In genomic region chr9:133739408-133740280, GRCh38 we compare ENCODE assay signal across 19 cellular contexts. TPM values are rescaled to one million over a fixed set of nuclear protein-coding genes. Genes with fewer than 3 reads are reported as not detected.
A peak's percentile ranks its signal among the peaks of the same experiment; 100 is the strongest.
DNase-seq lines count a peak whose midpoint lies in the region.
"Had no signal": no experiment of that assay in that cellular context is flagged by ENCODE, and none has a peak within 500 bp of the region (broad histone marks: within the 10 kb centered on the region; RNA-seq: fewer than 3 reads in every experiment).

No MANE protein-coding gene starts in this region.

- H4K20me1 ChIP-seq in BLaER1 = peaks cover 24% of the 10 kb centered on the region

- intact Hi-C loops in posterior vena cava (cut with DNase I) = no loop called here

- H3K4me1 ChIP-seq in BLaER1 = peaks cover 60% of the 10 kb centered on the region

- no peaks in the 10 kb centered on the region for H3K36me3 ChIP-seq in BLaER1
- H3K36me3 ChIP-seq: colonic mucosa, tibial nerve had no signal

- H3K9ac ChIP-seq in BLaER1 = no peak overlapping the region

- H3K9me3 ChIP-seq in BLaER1 = no peaks in the 10 kb centered on the region
- H3K9me3 ChIP-seq: colonic mucosa, tibial nerve had no signal

- no peak overlapping the region for H3K4me3 ChIP-seq in BLaER1
- H3K4me3 ChIP-seq: colonic mucosa, skin epidermis, tibial nerve had no signal

- peak overlapping the region; percentile 100; the same call in 1 of the 2 replicates for H3K4me2 ChIP-seq in BLaER1

- H3K27me3 ChIP-seq in BLaER1 = no peaks in the 10 kb centered on the region
- H3K27me3 ChIP-seq: colonic mucosa, tibial nerve had no signal

- DNase-seq in HuH-7.5 (ENCODE audit: low spot score) (peak; percentile 83), islet precursor cell (peak; percentile 54), posterior vena cava (ENCODE audit: low spot score) (peak; percentile 73), GF-D8 (lab: John Stamatoyannopoulos, UW) (no peak), NCI-H446 treated with DMSO at 0.1 percent for 48 hours (lab: John Stamatoyannopoulos, UW) (no peak), SIG-M5 (lab: John Stamatoyannopoulos, UW) (no peak)
- DNase-seq: activated CD4-positive, alpha-beta T cell treated with anti-CD3 and anti-CD28 coated beads, Interleukin-2, amount 10 ng/mL, durations not matched to agents 7 days and 5 days; colonic mucosa; effector memory CD8-positive, alpha-beta T cell; mesenchymal stem cell; NCI-H1092; NCI-H187; NCI-H526; SHP77 treated with DMSO at 0.1 percent for 48 hours; stimulated activated CD4-positive, alpha-beta T cell treated with anti-CD3 and anti-CD28 coated beads, Interleukin-1b, Interleukin-23, amount 100 ng/mL, for 48 hours; T1000 had no signal

- no peak overlapping the region for H3K27ac ChIP-seq in BLaER1
- H3K27ac ChIP-seq: colonic mucosa, tibial nerve had no signal

RNA-seq across cellular contexts. Expression of gene SARDH, which starts 1.5 kb away (rescaled TPM):
- 1 to 10 TPM in 1 of 2 donors, under 1 TPM in 1; 0.62 to 1.8 TPM for total RNA-seq in posterior vena cava

Comparison
In these comparisons a context has a peak if more than half of its experiments do, and no peak if none do; other contexts are left out.
1. DNase-seq: peak in HuH-7.5 (single experiment), islet precursor cell (single experiment) and posterior vena cava (single experiment); none in GF-D8 (single experiment), NCI-H446 treated with DMSO at 0.1 percent for 48 hours (single experiment) and SIG-M5 (single experiment).